In genomic region chr16:66937725-66938337, GRCh38 we compare ENCODE assay signal across 22 cellular contexts. TPM values are rescaled to one million over a fixed set of nuclear protein-coding genes. Genes with fewer than 3 reads are reported as not detected.
DNase-seq lines count a peak whose midpoint lies in the region; ATAC-seq, FAIRE-seq and TF ChIP-seq lines count a peak whose summit lies in the region.
"Had no signal": no experiment of that assay in that cellular context is flagged by ENCODE, and none has a peak within 500 bp of the region (broad histone marks: within the 10 kb centered on the region; RNA-seq: fewer than 3 reads in every experiment).

No MANE protein-coding gene starts in this region.

- ATAC-seq in GM21576 (IDR thresholded peaks at IDR 0.05; ENCODE audit: unreplicated experiment) (no peak), GM19452 (IDR thresholded peaks at IDR 0.05; ENCODE audit: unreplicated experiment) (no peak)
- ATAC-seq: GM12878 had no signal

- H3K36me3 Mint-ChIP-seq in CD8-positive, alpha-beta memory T cell: peaks cover 0 to 80% (median 11%) of the 10 kb centered on the region in 3 donors

- peak overlapping the region; percentile 16 for H3K4me2 ChIP-seq in keratinocyte (ENCODE audit: control insufficient read depth, extremely low read depth, insufficient read depth, low read depth, low read length)
- H3K4me2 ChIP-seq in osteoblast (ENCODE audit: insufficient read depth, low read length): no peak overlapping the region

- H3K27me3 ChIP-seq in CD8-positive, alpha-beta memory T cell (ENCODE audit: insufficient read depth, low read length, poor library complexity, severe bottlenecking): no peaks in the 10 kb centered on the region
- H3K27me3 ChIP-seq in keratinocyte (ENCODE audit: control insufficient read depth, extremely low read depth, insufficient read depth, low read length) (no peaks in the 10 kb centered on the region), osteoblast (ENCODE audit: insufficient read depth, low read length) (no peaks in the 10 kb centered on the region)
- H3K27me3 ChIP-seq: vagina had no signal

- no peak for TF ChIP-seq CTCF in VCaP (conservative IDR thresholded peaks at IDR 0.05)
- TF ChIP-seq CTCF in keratinocyte (optimal IDR thresholded peaks at IDR 0.05 in 1 of 3, IDR thresholded peaks at IDR 0.05 in 1 of 3, conservative IDR thresholded peaks at IDR 0.05 in 1 of 3; ENCODE audit: extremely low read depth in 1 of 3, insufficient read depth in 2 of 3, low read length in 3 of 3): no peak
- TF ChIP-seq CTCF in osteoblast (IDR thresholded peaks at IDR 0.05; ENCODE audit: extremely low read depth, low read depth, low read length): no peak

- no peak for DNase-seq in CD8-positive, alpha-beta memory T cell
- no peak for DNase-seq in keratinocyte (ENCODE audit: low read depth, low spot score)
- peak; percentile 81 for DNase-seq in osteoblast (ENCODE audit: insufficient read length, low spot score, missing footprints)
- no peak for DNase-seq in hypothalamus (lab: John Stamatoyannopoulos, UW)
- DNase-seq: activated CD4-positive, alpha-beta T cell treated with anti-CD3 and anti-CD28 coated beads for 1 hour; activated gamma-delta T cell treated with Interleukin-2 at 50 U/mL for 16 hours; aorta; endodermal cell; GDM1; hippocampal formation; NCI-H146; stimulated activated CD4-positive, alpha-beta T cell treated with anti-CD3 and anti-CD28 coated beads, Interleukin-4, amount 100 ng/mL, for 1 hour; substantia nigra; T-helper 9 cell had no signal

- peaks cover 0 to 3% of the 10 kb centered on the region in 2 donors for H3K27me3 Mint-ChIP-seq in CD8-positive, alpha-beta memory T cell

- peaks cover 5% of the 10 kb centered on the region for H3K9me1 ChIP-seq in keratinocyte (ENCODE audit: control insufficient read depth, extremely low read depth, insufficient read depth, low read length)

- CTCF ChIA-PET in CD8-positive, alpha-beta memory T cell (lab: Charles Lee): interaction anchor here (1.0 kb wide), 1 partner anchor 10 kb away, joined by 3 read pairs; no protein-coding TSS in a partner anchor

- POLR2A ChIA-PET in CD8-positive, alpha-beta memory T cell (lab: Charles Lee): no interaction called here

- peaks cover 15% of the 10 kb centered on the region for H3K36me3 ChIP-seq in CD8-positive, alpha-beta memory T cell (ENCODE audit: insufficient read depth, low read length)
- peaks cover 40 to 57% of the 10 kb centered on the region in 2 experiments for H3K36me3 ChIP-seq in keratinocyte (ENCODE audit: control insufficient read depth in 2 of 2, extremely low read depth in 1 of 2, insufficient read depth in 2 of 2, low read length in 2 of 2)
- peaks cover 40% of the 10 kb centered on the region for H3K36me3 ChIP-seq in osteoblast (ENCODE audit: insufficient read depth, low read length)

- no peak overlapping the region for H3K9ac ChIP-seq in keratinocyte (ENCODE audit: control insufficient read depth, extremely low read depth, insufficient read depth, low read length)

- H3K4me3 ChIP-seq in CD8-positive, alpha-beta memory T cell (ENCODE audit: low read length): no peak overlapping the region
- no peak overlapping the region for H3K4me3 ChIP-seq in keratinocyte (ENCODE audit: control insufficient read depth in 2 of 3, extremely low read depth in 1 of 3, insufficient read depth in 2 of 3, low read depth in 1 of 3, low read length in 3 of 3)
- H3K4me3 ChIP-seq in osteoblast (ENCODE audit: insufficient read depth, low read length): no peak overlapping the region
- H3K4me3 ChIP-seq: GM12878, vagina had no signal

- peaks cover 8% of the 10 kb centered on the region for H4K20me1 ChIP-seq in keratinocyte (ENCODE audit: control insufficient read depth, extremely low read depth, insufficient read depth, low read length)
- H4K20me1 ChIP-seq in osteoblast (ENCODE audit: insufficient read depth, low read length): peaks cover 38% of the 10 kb centered on the region

- peaks cover 40 to 58% (median 40%) of the 10 kb centered on the region in 3 donors for H3K4me1 Mint-ChIP-seq in CD8-positive, alpha-beta memory T cell

- no peaks in the 10 kb centered on the region for H3K9me3 ChIP-seq in CD8-positive, alpha-beta memory T cell (ENCODE audit: low read length)
- H3K9me3 ChIP-seq in keratinocyte (ENCODE audit: control insufficient read depth, low read depth, low read length) (no peaks in the 10 kb centered on the region), osteoblast (ENCODE audit: low read depth, low read length) (no peaks in the 10 kb centered on the region)
- H3K9me3 ChIP-seq: vagina had no signal

- dilution Hi-C loops in keratinocyte (cut with MboI; ENCODE audit: extremely low pct_ligation_motif_present, low sequenced_read_pairs): no loop called here

- peak overlapping the region in 4 of 7 donors; percentile 5 to 71 (median 39) for H3K4me3 Mint-ChIP-seq in CD8-positive, alpha-beta memory T cell
- H3K4me3 Mint-ChIP-seq: endodermal cell had no signal

- H3K79me2 ChIP-seq in keratinocyte (ENCODE audit: control insufficient read depth, insufficient read depth, low read length): peaks cover 52% of the 10 kb centered on the region
- H3K79me2 ChIP-seq in osteoblast (ENCODE audit: insufficient read depth, low read length): peaks cover 56% of the 10 kb centered on the region

- H2AFZ ChIP-seq in keratinocyte (ENCODE audit: control insufficient read depth, low read length) (no peak overlapping the region), osteoblast (ENCODE audit: low read length) (no peak overlapping the region)

- H3K9me3 Mint-ChIP-seq in CD8-positive, alpha-beta memory T cell: no peaks in the 10 kb centered on the region
- H3K9me3 Mint-ChIP-seq: endodermal cell had no signal

- H3K27ac Mint-ChIP-seq in CD8-positive, alpha-beta memory T cell: peak overlapping the region in 5 of 8 donors; percentile 40 to 80 (median 58)
- H3K27ac Mint-ChIP-seq: endodermal cell had no signal

- peaks cover 25% of the 10 kb centered on the region for H3K4me1 ChIP-seq in CD8-positive, alpha-beta memory T cell (ENCODE audit: insufficient read depth, low read length)
- H3K4me1 ChIP-seq in keratinocyte (ENCODE audit: control insufficient read depth, extremely low read depth, insufficient read depth, low read length) (peaks cover 18% of the 10 kb centered on the region), osteoblast (ENCODE audit: insufficient read depth, low read length) (peaks cover 18% of the 10 kb centered on the region)

- FAIRE-seq in keratinocyte (lab: Jason Lieb, UNC): no peak
- FAIRE-seq: GM12878 had no signal

- no peak overlapping the region for H3K27ac ChIP-seq in CD8-positive, alpha-beta memory T cell (ENCODE audit: low read depth, low read length)
- peak overlapping the region; percentile 20; the same call in 1 of the 2 replicates for H3K27ac ChIP-seq in VCaP
- H3K27ac ChIP-seq in keratinocyte (ENCODE audit: control insufficient read depth, insufficient read depth, low read length): no peak overlapping the region
- H3K27ac ChIP-seq in osteoblast (ENCODE audit: low read depth, low read length): no peak overlapping the region
- H3K27ac ChIP-seq: vagina had no signal

RNA-seq across cellular contexts. Expression of gene CES2, which starts 2.5 kb away (rescaled TPM):
- 10 to 100 TPM; 23.5 to 23.8 TPM for total RNA-seq in CD8-positive, alpha-beta memory T cell
- polyA plus RNA-seq in CD8-positive, alpha-beta memory T cell: 26.6 TPM
- 37.5 to 93.4 TPM (median 41.6 TPM) in 3 replicates for polyA plus RNA-seq in keratinocyte
- 52.3 TPM for polyA plus RNA-seq in keratinocyte (2011; ENCODE audit: low read depth)
- polyA plus RNA-seq in keratinocyte (2011; cell fraction: cytosol; rRNA removed): 25.3 and 38.7 TPM in 2 replicates
- polyA plus RNA-seq in keratinocyte (2011; cell fraction: nucleus; rRNA removed): 87.7 and 87.8 TPM in 2 replicates
- polyA plus RNA-seq in keratinocyte (2012; ENCODE audit: low replicate concordance): 35.9 and 108 TPM in 2 replicates
- 40.6 to 65.9 TPM (median 45.8 TPM) in 3 replicates for polyA minus RNA-seq in keratinocyte
- polyA minus RNA-seq in keratinocyte (2011; cell fraction: cytosol; rRNA and poly(A)+ RNA removed): 83.6 TPM
- 65.7 and 100 TPM in 2 replicates for polyA minus RNA-seq in keratinocyte (2011; cell fraction: nucleus; rRNA and poly(A)+ RNA removed)
- 38.6 and 42.3 TPM in 2 replicates for total RNA-seq in osteoblast

RNA-seq across cellular contexts. Expression of gene CIAO2B, which starts 3.6 kb away (rescaled TPM):
- total RNA-seq in CD8-positive, alpha-beta memory T cell: 100 to 1,000 TPM; 164 to 176 TPM
- 132 TPM for polyA plus RNA-seq in CD8-positive, alpha-beta memory T cell
- polyA plus RNA-seq in keratinocyte: 99.6 to 149 TPM (median 105 TPM) in 3 replicates
- 42.6 TPM for polyA plus RNA-seq in keratinocyte (2011; ENCODE audit: low read depth)
- polyA plus RNA-seq in keratinocyte (2011; cell fraction: cytosol; rRNA removed): 79.5 and 85.2 TPM in 2 replicates
- polyA plus RNA-seq in keratinocyte (2011; cell fraction: nucleus; rRNA removed): 47.0 and 59.8 TPM in 2 replicates
- 126 and 200 TPM in 2 replicates for polyA plus RNA-seq in keratinocyte (2012; ENCODE audit: low replicate concordance)
- polyA minus RNA-seq in keratinocyte: 117 to 140 TPM (median 117 TPM) in 3 replicates
- polyA minus RNA-seq in keratinocyte (2011; cell fraction: cytosol; rRNA and poly(A)+ RNA removed): 115 TPM
- polyA minus RNA-seq in keratinocyte (2011; cell fraction: nucleus; rRNA and poly(A)+ RNA removed): 10.9 and 17.1 TPM in 2 replicates
- total RNA-seq in osteoblast: 90.8 and 97.4 TPM in 2 replicates

RNA-seq across cellular contexts. Expression of gene RRAD, which starts 12.5 kb away (rescaled TPM):
- total RNA-seq in CD8-positive, alpha-beta memory T cell: under 1 TPM; 0.60 to 0.88 TPM
- polyA plus RNA-seq in CD8-positive, alpha-beta memory T cell: not detected
- polyA plus RNA-seq in keratinocyte: 0.67 to 12.8 TPM (median 2.7 TPM) in 3 replicates
- 68.6 TPM for polyA plus RNA-seq in keratinocyte (2011; ENCODE audit: low read depth)
- 1.8 and 2.3 TPM in 2 replicates for polyA plus RNA-seq in keratinocyte (2011; cell fraction: cytosol; rRNA removed)
- polyA plus RNA-seq in keratinocyte (2011; cell fraction: nucleus; rRNA removed): 3.3 and 5.0 TPM in 2 replicates
- polyA plus RNA-seq in keratinocyte (2012; ENCODE audit: low replicate concordance): 1.3 and 29.5 TPM in 2 replicates
- polyA minus RNA-seq in keratinocyte: 0.33 to 4.6 TPM (median 1.2 TPM) in 3 replicates
- 3.8 TPM for polyA minus RNA-seq in keratinocyte (2011; cell fraction: cytosol; rRNA and poly(A)+ RNA removed)
- 3.2 and 5.4 TPM in 2 replicates for polyA minus RNA-seq in keratinocyte (2011; cell fraction: nucleus; rRNA and poly(A)+ RNA removed)
- total RNA-seq in osteoblast: 3.2 and 4.3 TPM in 2 replicates

RNA-seq across cellular contexts. Expression of gene CDH16, which starts 19.1 kb away (rescaled TPM):
- total RNA-seq in CD8-positive, alpha-beta memory T cell: not detected
- polyA plus RNA-seq in CD8-positive, alpha-beta memory T cell: not detected
- polyA plus RNA-seq in keratinocyte: 0.16 to 2.1 TPM (median 0.45 TPM) in 3 replicates
- polyA plus RNA-seq in keratinocyte (2011; ENCODE audit: low read depth): 0.44 TPM
- polyA plus RNA-seq in keratinocyte (2011; cell fraction: cytosol; rRNA removed): 0.50 and 0.60 TPM in 2 replicates
- 0.33 and 0.49 TPM in 2 replicates for polyA plus RNA-seq in keratinocyte (2011; cell fraction: nucleus; rRNA removed)
- 0.39 and 3.9 TPM in 2 replicates for polyA plus RNA-seq in keratinocyte (2012; ENCODE audit: low replicate concordance)
- polyA minus RNA-seq in keratinocyte: 0.33 to 1.6 TPM (median 0.35 TPM) in 3 replicates
- polyA minus RNA-seq in keratinocyte (2011; cell fraction: cytosol; rRNA and poly(A)+ RNA removed): 1.2 TPM
- polyA minus RNA-seq in keratinocyte (2011; cell fraction: nucleus; rRNA and poly(A)+ RNA removed): 0.32 TPM in 1 of 2 replicates, not detected in the other
- not detected in 2 replicates for total RNA-seq in osteoblast
- total RNA-seq: aorta, cerebellum, endodermal cell, GM12878, M059J, mononuclear cell had no signal

RNA-seq across cellular contexts. Expression of gene CES3, which starts 23.2 kb away (rescaled TPM):
- under 1 TPM; 0.16 to 0.24 TPM for total RNA-seq in CD8-positive, alpha-beta memory T cell
- not detected for polyA plus RNA-seq in CD8-positive, alpha-beta memory T cell
- 0.63 to 2.7 TPM (median 1.5 TPM) in 3 replicates for polyA plus RNA-seq in keratinocyte
- 1.8 TPM for polyA plus RNA-seq in keratinocyte (2011; ENCODE audit: low read depth)
- 0.28 and 0.45 TPM in 2 replicates for polyA plus RNA-seq in keratinocyte (2011; cell fraction: cytosol; rRNA removed)
- polyA plus RNA-seq in keratinocyte (2011; cell fraction: nucleus; rRNA removed): 7.4 and 8.5 TPM in 2 replicates
- 0.57 and 2.9 TPM in 2 replicates for polyA plus RNA-seq in keratinocyte (2012; ENCODE audit: low replicate concordance)
- 0.32 to 2.0 TPM (median 1.6 TPM) in 3 replicates for polyA minus RNA-seq in keratinocyte
- polyA minus RNA-seq in keratinocyte (2011; cell fraction: cytosol; rRNA and poly(A)+ RNA removed): not detected
- polyA minus RNA-seq in keratinocyte (2011; cell fraction: nucleus; rRNA and poly(A)+ RNA removed): 2.8 and 3.7 TPM in 2 replicates
- total RNA-seq in osteoblast: 0.29 TPM in 1 of 2 replicates, not detected in the other
